Comparison of ENCODE assay signal across 10 cellular contexts in the genomic region with DNA sequence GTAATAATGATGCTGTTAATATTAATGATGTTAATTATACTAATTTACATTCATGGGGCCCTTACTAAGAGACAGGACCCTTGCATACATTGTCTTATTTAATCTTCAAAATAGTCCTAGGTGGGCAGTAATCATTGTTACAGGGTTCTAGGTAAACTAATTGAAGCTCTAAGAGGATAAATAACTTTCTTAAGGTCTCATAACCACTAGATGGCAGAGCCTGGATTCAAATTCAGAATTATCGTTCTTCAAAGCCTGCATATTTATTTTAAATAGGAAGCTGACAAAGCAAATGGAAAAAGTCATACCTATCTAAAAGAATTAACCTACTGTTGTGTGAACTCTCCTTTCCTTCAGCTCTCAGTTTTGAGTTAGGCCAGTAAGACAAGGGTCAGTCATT. TPM values are rescaled to one million over a fixed set of nuclear protein-coding genes. Genes with fewer than 3 reads are reported as not detected.
DNase-seq lines count a peak whose midpoint lies in the region; ATAC-seq and TF ChIP-seq lines count a peak whose summit lies in the region.
"Had no signal": no experiment of that assay in that cellular context is flagged by ENCODE, and none has a peak within 500 bp of the region (broad histone marks: within the 10 kb centered on the region; RNA-seq: fewer than 3 reads in every experiment).

No MANE protein-coding gene starts in this region.

- H3K27ac Mint-ChIP-seq in endothelial cell (ENCODE audit: unreplicated experiment): no peak overlapping the region

- H3K4me3 ChIP-seq in BE2C (ENCODE audit: low read depth, low read length) (no peak overlapping the region), fibroblast of the aortic adventitia (ENCODE audit: low read depth, low read length) (no peak overlapping the region)
- H3K4me3 ChIP-seq: prostate gland, SJSA1 had no signal

- ATAC-seq in GM19395 (IDR thresholded peaks at IDR 0.05; ENCODE audit: unreplicated experiment) (no peak), HG03095 (IDR thresholded peaks at IDR 0.05; ENCODE audit: unreplicated experiment) (no peak)

- H3K27me3 ChIP-seq in BE2C: no peaks in the 10 kb centered on the region
- H3K27me3 ChIP-seq: SJSA1 had no signal

- DNase-seq in BE2C: no peak
- peak; percentile 63 for DNase-seq in HCEC 1CT
- DNase-seq in RWPE1 (ENCODE audit: low spot score): no peak
- DNase-seq in fibroblast of the aortic adventitia (ENCODE audit: low read depth): peak; percentile 77
- no peak for DNase-seq in COLO668 (lab: John Stamatoyannopoulos, UW; ENCODE audit: unreplicated experiment)
- DNase-seq in endothelial cell (ENCODE audit: low spot score): no peak

- no peaks in the 10 kb centered on the region for H3K9me3 ChIP-seq in BE2C
- H3K9me3 ChIP-seq: prostate gland, SJSA1 had no signal

- POLR2A ChIA-PET in RWPE1 (lab: Yijun Ruan, JAX; ENCODE audit: low non-redundant PET): no interaction called here

- no peaks in the 10 kb centered on the region for H3K4me1 ChIP-seq in BE2C
- H3K4me1 ChIP-seq: prostate gland, SJSA1 had no signal

- no peaks in the 10 kb centered on the region for H3K36me3 ChIP-seq in BE2C
- H3K36me3 ChIP-seq: prostate gland, SJSA1 had no signal

- no peak overlapping the region for H3K27ac ChIP-seq in RWPE1
- H3K27ac ChIP-seq: prostate gland, SJSA1 had no signal

- CTCF ChIA-PET in RWPE1 (lab: Yijun Ruan, JAX): interaction anchor here (0.6 to 1.3 kb wide), 8 partner anchors 14 to 1320 kb away, joined by 3 to 5 read pairs (median 4); no protein-coding TSS in a partner anchor

- no peak overlapping the region for H3K4me3 Mint-ChIP-seq in endothelial cell (ENCODE audit: unreplicated experiment)

- H3K36me3 Mint-ChIP-seq in endothelial cell (ENCODE audit: low read depth, unreplicated experiment): peaks cover 29% of the 10 kb centered on the region

- TF ChIP-seq CTCF in BE2C (IDR thresholded peaks at IDR 0.05; ENCODE audit: low read depth, low read length) (peak; percentile 15; the same call in 1 of the 2 replicates), RWPE1 (conservative IDR thresholded peaks at IDR 0.05; ENCODE audit: low read depth) (peak; percentile 49), fibroblast of the aortic adventitia (IDR thresholded peaks at IDR 0.05; ENCODE audit: insufficient read depth, low read length) (peak; percentile 54), endothelial cell (IDR thresholded peaks at IDR 0.05; ENCODE audit: unreplicated experiment) (no peak)

- H3K4me1 Mint-ChIP-seq in endothelial cell (ENCODE audit: unreplicated experiment): peaks cover 10% of the 10 kb centered on the region

- H3K27me3 Mint-ChIP-seq in endothelial cell (ENCODE audit: unreplicated experiment): peaks cover 5% of the 10 kb centered on the region

- no peaks in the 10 kb centered on the region for H3K9me3 Mint-ChIP-seq in endothelial cell (ENCODE audit: unreplicated experiment)

RNA-seq across cellular contexts. Expression of a gene that starts 23.5 kb away (rescaled TPM):
- polyA plus RNA-seq in BE2C (2012; ENCODE audit: insufficient read depth, insufficient read length, low read depth): not detected
- total RNA-seq in fibroblast of the aortic adventitia (ENCODE audit: low replicate concordance): 5.2 and 9.8 TPM in 2 replicates
- total RNA-seq in endothelial cell (ENCODE audit: unreplicated experiment): 28.5 TPM

Comparison
In these comparisons a context has a peak if more than half of its experiments do, and no peak if none do; other contexts are left out.
1. DNase-seq: peak in HCEC 1CT (single experiment) and fibroblast of the aortic adventitia (single experiment); none in BE2C (single experiment), RWPE1 (single experiment), COLO668 (single experiment) and endothelial cell (single experiment).